12 cellular contexts compared by ENCODE assay signal in genomic region chr2:233912799-233913423, GRCh38. TPM values are rescaled to one million over a fixed set of nuclear protein-coding genes. Genes with fewer than 3 reads are reported as not detected.
DNase-seq lines count a peak whose midpoint lies in the region; ATAC-seq, FAIRE-seq and TF ChIP-seq lines count a peak whose summit lies in the region.
"Had no signal": no experiment of that assay in that cellular context is flagged by ENCODE, and none has a peak within 500 bp of the region (broad histone marks: within the 10 kb centered on the region; RNA-seq: fewer than 3 reads in every experiment).

No MANE protein-coding gene starts in this region.

- no peak for TF ChIP-seq POLR2A in H54 (IDR thresholded peaks at IDR 0.05; ENCODE audit: low read depth, low read length)

- intact Hi-C loops in dorsolateral prefrontal cortex (cut with DNase I) = no loop called here

- H3K4me3 ChIP-seq in choroid plexus epithelial cell (ENCODE audit: low read depth, low read length) (no peak overlapping the region), neural progenitor cell (no peak overlapping the region), dorsolateral prefrontal cortex (no peak overlapping the region)

- H3K9me3 ChIP-seq in neural progenitor cell (ENCODE audit: low read depth) = no peaks in the 10 kb centered on the region

- H3K79me2 ChIP-seq in neural progenitor cell (ENCODE audit: low read depth) = peaks cover 1% of the 10 kb centered on the region

- no peak overlapping the region for H3K4me2 ChIP-seq in neural progenitor cell

- no peak for ATAC-seq in GM18502 (IDR thresholded peaks at IDR 0.05; ENCODE audit: poor library complexity, unreplicated experiment)
- ATAC-seq: T-cell had no signal

- no peaks in the 10 kb centered on the region for H3K36me3 ChIP-seq in neural progenitor cell

- no peak overlapping the region for H3K4me3 Mint-ChIP-seq in neural progenitor cell
- H3K4me3 Mint-ChIP-seq: naive B cell, T-cell had no signal

- peaks cover 27% of the 10 kb centered on the region for H3K4me1 ChIP-seq in neural progenitor cell

- no peak overlapping the region for H3K27ac Mint-ChIP-seq in neural progenitor cell
- H3K27ac Mint-ChIP-seq: naive B cell, T-cell had no signal

- H3K27me3 Mint-ChIP-seq in neural progenitor cell (ENCODE audit: insufficient read depth, low read depth) = peaks cover 9% of the 10 kb centered on the region

- H3F3A ChIP-seq in neural progenitor cell (ENCODE audit: low read depth) = peaks cover 21% of the 10 kb centered on the region

- DNase-seq in H54 (ENCODE audit: insufficient read length, low spot score) (peak; percentile 32), NCI-H460 (ENCODE audit: extremely low read depth, low read depth) (peak; percentile 32), choroid plexus epithelial cell (ENCODE audit: low read depth) (peak; percentile 54), neural progenitor cell (ENCODE audit: low spot score) (peak; percentile 70), SKM-1 (lab: John Stamatoyannopoulos, UW; ENCODE audit: unreplicated experiment) (no peak), dorsolateral prefrontal cortex (no peak), NCI-H446 treated with DMSO at 0.1 percent for 48 hours (lab: John Stamatoyannopoulos, UW) (no peak)
- DNase-seq: naive B cell; stimulated activated naive CD4-positive, alpha-beta T cell had no signal

- no peak overlapping the region for H3K27ac ChIP-seq in neural progenitor cell
- H3K27ac ChIP-seq in dorsolateral prefrontal cortex = no peak overlapping the region

- H3K9me3 Mint-ChIP-seq in neural progenitor cell = no peaks in the 10 kb centered on the region
- H3K9me3 Mint-ChIP-seq: naive B cell had no signal

- H3K36me3 Mint-ChIP-seq in neural progenitor cell = no peaks in the 10 kb centered on the region
- H3K36me3 Mint-ChIP-seq: naive B cell, T-cell had no signal

- no peak for FAIRE-seq in H54 (lab: Jason Lieb, UNC)
- FAIRE-seq: colon had no signal

- H3K9ac ChIP-seq in neural progenitor cell = no peak overlapping the region

- no peaks in the 10 kb centered on the region for H4K20me1 ChIP-seq in neural progenitor cell (ENCODE audit: low read depth)

- H2AFZ ChIP-seq in neural progenitor cell (replicated peaks) = no peak overlapping the region

- TF ChIP-seq CTCF in choroid plexus epithelial cell (conservative IDR thresholded peaks at IDR 0.05; ENCODE audit: low read depth, low read length) = peak; percentile 24
- TF ChIP-seq CTCF in neural progenitor cell (IDR thresholded peaks at IDR 0.05) = no peak
- TF ChIP-seq CTCF in dorsolateral prefrontal cortex (IDR thresholded peaks at IDR 0.05 in 54 of 56, conservative IDR thresholded peaks at IDR 0.05 in 2 of 56; ENCODE audit: low read depth in 1 of 56, partially characterized antibody in 56 of 56) = no peak

- peaks cover 24% of the 10 kb centered on the region for H3K4me1 Mint-ChIP-seq in neural progenitor cell
- H3K4me1 Mint-ChIP-seq: naive B cell, T-cell had no signal

- H3K27me3 ChIP-seq in neural progenitor cell = peaks cover 15% of the 10 kb centered on the region
- peaks cover 0 to 45% (median 7%) of the 10 kb centered on the region in 45 donors for H3K27me3 ChIP-seq in dorsolateral prefrontal cortex

RNA-seq across cellular contexts. Expression of gene TRPM8, which starts 4.3 kb away (rescaled TPM):
- not detected in 2 replicates for total RNA-seq in NCI-H460 (2014; rRNA removed; shearing (Covaris generic))
- 0.11 and 0.96 TPM in 2 replicates for polyA plus RNA-seq in NCI-H460 (2014; cell fraction: nucleus; rRNA removed)
- 4.9 and 7.5 TPM in 2 replicates for total RNA-seq in neural progenitor cell (ENCODE audit: low replicate concordance)
- total RNA-seq in dorsolateral prefrontal cortex = 1 to 10 TPM in 7 of 120 experiments, under 1 TPM in 21, not detected in 92; 0.08 to 2.0 (median 0.36) TPM
- total RNA-seq: T-cell had no signal

RNA-seq across cellular contexts. Expression of gene HJURP, which starts 58.6 kb away (rescaled TPM):
- 97.8 and 106 TPM in 2 replicates for total RNA-seq in NCI-H460 (2014; rRNA removed; shearing (Covaris generic))
- 260 and 266 TPM in 2 replicates for polyA plus RNA-seq in NCI-H460 (2014; cell fraction: nucleus; rRNA removed)
- 101 and 109 TPM in 2 replicates for total RNA-seq in neural progenitor cell (ENCODE audit: low replicate concordance)
- total RNA-seq in dorsolateral prefrontal cortex = 1 to 10 TPM in 4 of 120 experiments, under 1 TPM in 19, not detected in 97; 0.18 to 1.9 (median 0.66) TPM

Comparison
In these comparisons a context has a peak if more than half of its experiments do, and no peak if none do; other contexts are left out.
1. DNase-seq: peak in H54 (single experiment), NCI-H460 (single experiment), choroid plexus epithelial cell (single experiment) and neural progenitor cell (single experiment); none in SKM-1 (single experiment), dorsolateral prefrontal cortex (0 of 10) and NCI-H446 treated with DMSO at 0.1 percent for 48 hours (single experiment).
2. RNA of gene HJURP, which starts 58.6 kb away (total RNA-seq): 101 to 109 TPM in neural progenitor cell and 97.8 to 106 TPM in NCI-H460; 0.18 to 1.9 TPM in dorsolateral prefrontal cortex; every median in the first group is over 10 times any median in the second.